Comparison of ENCODE assay signal across 15 cellular contexts in the genomic region with DNA sequence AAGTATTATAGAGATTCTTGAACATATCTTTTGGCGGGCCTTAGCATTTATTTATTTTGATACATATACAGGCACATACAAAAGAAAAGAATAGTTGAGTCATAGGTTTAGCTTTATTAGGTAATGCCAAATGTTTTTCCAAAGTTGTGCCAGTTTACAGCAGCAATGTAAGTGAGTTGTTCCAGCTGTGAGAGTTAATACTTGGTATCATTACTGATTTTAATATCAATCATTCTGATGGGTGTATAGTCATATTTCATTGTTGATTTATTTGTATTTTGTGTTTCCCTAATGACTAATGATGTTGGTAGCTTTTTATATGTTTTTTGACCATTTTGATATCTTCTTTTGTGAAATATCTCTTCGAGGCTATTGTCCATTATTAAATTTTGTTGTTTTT.
A peak's percentile ranks its signal among the peaks of the same experiment; 100 is the strongest.
DNase-seq lines count a peak whose midpoint lies in the region; ATAC-seq and TF ChIP-seq lines count a peak whose summit lies in the region.
"Had no signal": no experiment of that assay in that cellular context is flagged by ENCODE, and none has a peak within 500 bp of the region (broad histone marks: within the 10 kb centered on the region; RNA-seq: fewer than 3 reads in every experiment).

No MANE protein-coding gene starts in this region.

- H3K27ac Mint-ChIP-seq in endodermal cell: no peak overlapping the region
- H3K27ac Mint-ChIP-seq: CD14-positive monocyte; CD4-positive, alpha-beta memory T cell; H9 had no signal

- H3K4me3 Mint-ChIP-seq in endodermal cell: no peak overlapping the region
- H3K4me3 Mint-ChIP-seq: CD14-positive monocyte; CD4-positive, alpha-beta memory T cell; H9 had no signal

- H3K36me3 ChIP-seq in RWPE2 (ENCODE audit: low read depth) (no peaks in the 10 kb centered on the region; the same call in 1 of the 2 replicates), endodermal cell (ENCODE audit: control insufficient read depth, insufficient read depth, low read length) (no peaks in the 10 kb centered on the region), smooth muscle cell (ENCODE audit: low read depth) (no peaks in the 10 kb centered on the region)
- H3K36me3 ChIP-seq: BLaER1 had no signal

- H3F3A ChIP-seq in smooth muscle cell (ENCODE audit: low read depth): no peaks in the 10 kb centered on the region

- peaks cover 5% of the 10 kb centered on the region for H3K36me3 Mint-ChIP-seq in endodermal cell (ENCODE audit: low read depth)
- H3K36me3 Mint-ChIP-seq: CD14-positive monocyte; CD4-positive, alpha-beta memory T cell had no signal

- no peak overlapping the region for H3K4me2 ChIP-seq in smooth muscle cell
- H3K4me2 ChIP-seq: BLaER1 had no signal

- H3K27ac ChIP-seq in RWPE2 (ENCODE audit: poor library complexity, severe bottlenecking) (no peak overlapping the region), endodermal cell (ENCODE audit: low read depth, low read length) (no peak overlapping the region), smooth muscle cell (ENCODE audit: low read depth) (no peak overlapping the region)
- H3K27ac ChIP-seq: BLaER1 had no signal

- H4K20me1 ChIP-seq in smooth muscle cell (ENCODE audit: low read depth): no peaks in the 10 kb centered on the region
- H4K20me1 ChIP-seq: BLaER1 had no signal

- WGBS in endodermal cell (ENCODE audit: insufficient coverage in 1 of 2, insufficient read length in 1 of 2), 2 experiments: 100% methylated on average over 1 of the region's 2 CpGs; no CpG with 5 or more reads in 1 of the 2 experiments
- WGBS in smooth muscle cell (ENCODE audit: low lambda C conversion rate): 94% methylated on average over 2 of the region's 2 CpGs

- H3K4me1 ChIP-seq in RWPE2 (ENCODE audit: insufficient read depth, poor library complexity, severe bottlenecking): peaks cover 7% of the 10 kb centered on the region
- no peaks in the 10 kb centered on the region for H3K4me1 ChIP-seq in endodermal cell (ENCODE audit: control insufficient read depth, insufficient read depth, low read length)
- no peaks in the 10 kb centered on the region for H3K4me1 ChIP-seq in smooth muscle cell (ENCODE audit: low read depth)
- H3K4me1 ChIP-seq: BLaER1 had no signal

- H3K9me3 ChIP-seq in RWPE2 (ENCODE audit: severe bottlenecking) (no peaks in the 10 kb centered on the region), endodermal cell (ENCODE audit: control insufficient read depth, low read length) (no peaks in the 10 kb centered on the region), smooth muscle cell (replicated peaks; ENCODE audit: low read depth) (no peaks in the 10 kb centered on the region)
- H3K9me3 ChIP-seq: BLaER1 had no signal

- no peaks in the 10 kb centered on the region for H3K27me3 Mint-ChIP-seq in endodermal cell (ENCODE audit: insufficient read depth)
- H3K27me3 Mint-ChIP-seq: CD4-positive, alpha-beta memory T cell had no signal

- H3K9me3 Mint-ChIP-seq in endodermal cell: no peaks in the 10 kb centered on the region

- TF ChIP-seq CTCF in RWPE2 (IDR thresholded peaks at IDR 0.05; ENCODE audit: poor library complexity, severe bottlenecking): no peak
- TF ChIP-seq CTCF in epithelial cell of esophagus (IDR thresholded peaks at IDR 0.05; ENCODE audit: insufficient read depth, low read depth, low read length, missing control alignments): no peak
- TF ChIP-seq CTCF in fibroblast of pulmonary artery (IDR thresholded peaks at IDR 0.05; ENCODE audit: low read length, missing control alignments): no peak
- no peak for TF ChIP-seq CTCF in endodermal cell (conservative IDR thresholded peaks at IDR 0.05)
- TF ChIP-seq CTCF in smooth muscle cell (IDR thresholded peaks at IDR 0.05; ENCODE audit: borderline replicate concordance, insufficient read depth, poor library complexity, severe bottlenecking): no peak

- H3K4me1 Mint-ChIP-seq in endodermal cell: no peaks in the 10 kb centered on the region
- H3K4me1 Mint-ChIP-seq: CD14-positive monocyte; CD4-positive, alpha-beta memory T cell had no signal

- H3K9ac ChIP-seq in endodermal cell (ENCODE audit: extremely low read depth, low read length, poor library complexity, severe bottlenecking) (no peak overlapping the region), smooth muscle cell (ENCODE audit: low read depth) (no peak overlapping the region)
- H3K9ac ChIP-seq: BLaER1 had no signal

- peak; percentile 49 for DNase-seq in HCEC 1CT
- no peak for DNase-seq in RWPE2 (ENCODE audit: low spot score)
- peak; percentile 42 for DNase-seq in epithelial cell of esophagus (ENCODE audit: low read depth)
- peak; percentile 38 for DNase-seq in fibroblast of pulmonary artery (ENCODE audit: low read depth)
- no peak for DNase-seq in T-helper 1 cell
- DNase-seq in endodermal cell: no peak
- no peak for DNase-seq in NCI-H524 treated with DMSO at 0.1 percent for 48 hours (lab: John Stamatoyannopoulos, UW)
- DNase-seq in smooth muscle cell (lab: John Stamatoyannopoulos, UW; ENCODE audit: unreplicated experiment): no peak
- DNase-seq: 8988T; CD4-positive, alpha-beta memory T cell; DMS79 treated with DMSO at 0.1 percent for 48 hours; GF-D8; H9 had no signal

- ATAC-seq in RWPE2 (ENCODE audit: low read depth): 0 out of 3 replicates have a peak, but pooled peaks have one; percentile 33

- H2AFZ ChIP-seq in smooth muscle cell (ENCODE audit: low read depth): no peak overlapping the region

- H3K79me2 ChIP-seq in smooth muscle cell (ENCODE audit: low read depth): no peaks in the 10 kb centered on the region

- no peak overlapping the region for H3K4me3 ChIP-seq in RWPE2 (ENCODE audit: severe bottlenecking)
- H3K4me3 ChIP-seq in epithelial cell of esophagus (ENCODE audit: low read length): no peak overlapping the region
- H3K4me3 ChIP-seq in fibroblast of pulmonary artery (replicated peaks; ENCODE audit: low read depth, low read length): no peak overlapping the region
- no peak overlapping the region for H3K4me3 ChIP-seq in endodermal cell (ENCODE audit: low read length)
- no peak overlapping the region for H3K4me3 ChIP-seq in smooth muscle cell
- H3K4me3 ChIP-seq: BLaER1 had no signal

- H3K27me3 ChIP-seq in RWPE2 (ENCODE audit: insufficient read depth, poor library complexity, severe bottlenecking): no peaks in the 10 kb centered on the region
- no peaks in the 10 kb centered on the region for H3K27me3 ChIP-seq in endodermal cell (ENCODE audit: control insufficient read depth, insufficient read depth, low read length, poor library complexity, severe bottlenecking)
- no peaks in the 10 kb centered on the region for H3K27me3 ChIP-seq in smooth muscle cell (ENCODE audit: low read depth)
- H3K27me3 ChIP-seq: BLaER1 had no signal

Comparison
In these comparisons a context has a peak if more than half of its experiments do, and no peak if none do; other contexts are left out.
1. DNase-seq: peak in HCEC 1CT (single experiment), epithelial cell of esophagus (single experiment) and fibroblast of pulmonary artery (single experiment); none in RWPE2 (single experiment), T-helper 1 cell (0 of 5), endodermal cell (single experiment), NCI-H524 treated with DMSO at 0.1 percent for 48 hours (single experiment) and smooth muscle cell (single experiment).